8 cellular contexts compared by ENCODE assay signal in the genomic region with DNA sequence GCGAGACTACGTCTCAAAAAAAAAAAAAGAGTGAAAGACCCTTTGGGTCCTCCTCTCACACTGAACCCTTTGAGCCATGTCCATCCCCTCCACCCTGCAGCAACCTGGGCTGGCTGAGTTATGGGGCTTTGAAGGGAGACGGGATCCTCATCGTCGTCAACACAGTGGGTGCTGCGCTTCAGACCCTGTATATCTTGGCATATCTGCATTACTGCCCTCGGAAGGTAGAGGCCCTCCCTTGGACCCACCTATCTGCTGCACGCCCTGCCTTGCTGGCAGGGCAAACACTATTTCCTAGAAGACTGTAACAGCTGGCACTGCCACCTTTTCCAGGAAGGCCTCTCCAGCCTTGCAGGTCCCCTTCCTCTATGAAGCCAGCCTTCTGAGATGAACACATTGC. TPM values are rescaled to one million over a fixed set of nuclear protein-coding genes. Genes with fewer than 3 reads are reported as not detected.
DNase-seq lines count a peak whose midpoint lies in the region; ATAC-seq and TF ChIP-seq lines count a peak whose summit lies in the region.

No MANE protein-coding gene starts in this region.

- H3K4me3 Mint-ChIP-seq in activated T-cell treated with anti-CD3 and anti-CD28 coated beads, Interleukin-2, amount 50 U/mL, for 72 hours = peak overlapping the region; percentile 92

- peak overlapping the region; percentile 79 for H3K9ac ChIP-seq in iPS-15b (ENCODE audit: low read depth, low read length)

- H3K4me1 ChIP-seq in iPS-15b (ENCODE audit: control insufficient read depth, insufficient read depth, low read length) (peaks cover 3% of the 10 kb centered on the region), stomach (peaks cover 35 to 74% (median 74%) of the 10 kb centered on the region in 4 donors)

- H3K4me1 Mint-ChIP-seq in activated T-cell treated with anti-CD3 and anti-CD28 coated beads, Interleukin-2, amount 50 U/mL, for 72 hours (ENCODE audit: low read depth) = peaks cover 49% of the 10 kb centered on the region

- POLR2A ChIA-PET in GM10248 (lab: Yijun Ruan, JAX) = interaction anchor here (0.6 kb wide), 1 partner anchor 885 kb away, joined by 6 read pairs; no protein-coding TSS in a partner anchor

- H3K36me3 Mint-ChIP-seq in activated T-cell treated with anti-CD3 and anti-CD28 coated beads, Interleukin-2, amount 50 U/mL, for 72 hours (ENCODE audit: insufficient read depth in 2 of 2) = peaks cover 7 to 10% of the 10 kb centered on the region in 2 donors

- intact Hi-C loops in stomach (cut with DNase I; ENCODE audit: low total_unique reads) = no loop called here

- H3K27me3 Mint-ChIP-seq in activated T-cell treated with anti-CD3 and anti-CD28 coated beads, Interleukin-2, amount 50 U/mL, for 72 hours (ENCODE audit: low read depth) = no peaks in the 10 kb centered on the region

- H3K27me3 ChIP-seq in iPS-15b (ENCODE audit: control insufficient read depth, insufficient read depth, low read length) = peaks cover 6% of the 10 kb centered on the region
- H3K27me3 ChIP-seq in stomach = no peaks in the 10 kb centered on the region

- TF ChIP-seq EP300 in stomach (IDR thresholded peaks at IDR 0.05) = no peak

- H3K9me3 ChIP-seq in iPS-15b (ENCODE audit: control insufficient read depth, insufficient read depth, low read length) = no peaks in the 10 kb centered on the region
- no peaks in the 10 kb centered on the region for H3K9me3 ChIP-seq in stomach

- H3K9me3 Mint-ChIP-seq in activated T-cell treated with anti-CD3 and anti-CD28 coated beads, Interleukin-2, amount 50 U/mL, for 72 hours = no peaks in the 10 kb centered on the region

- peak overlapping the region; percentile 59 for H3K4me3 ChIP-seq in iPS-15b (ENCODE audit: low read depth, low read length)
- peak overlapping the region; percentile 63 to 71 (median 68) for H3K4me3 ChIP-seq in stomach

- H3K36me3 ChIP-seq in iPS-15b (ENCODE audit: control insufficient read depth, insufficient read depth, low read length) (no peaks in the 10 kb centered on the region), stomach (peaks cover 26 to 43% (median 43%) of the 10 kb centered on the region in 4 donors)

- peak overlapping the region; percentile 74 to 100 (median 98) for H3K27ac ChIP-seq in stomach

- TF ChIP-seq CTCF in stomach (IDR thresholded peaks at IDR 0.05) = no peak
- no peak for TF ChIP-seq CTCF in GM10248 (IDR thresholded peaks at IDR 0.05; ENCODE audit: control extremely low read depth, extremely low read depth, low read depth, missing control alignments)

- peak; percentile 67 for DNase-seq in activated CD8-positive, alpha-beta memory T cell treated with anti-CD3 and anti-CD28 coated beads for 24 hours
- no peak for DNase-seq in activated CD8-positive, alpha-beta memory T cell treated with anti-CD3 and anti-CD28 coated beads, Interleukin-2, amount 50 U/mL, for 4 hours
- DNase-seq in activated T-cell treated with anti-CD3 and anti-CD28 coated beads, Interleukin-2, amount 50 U/mL, for 72 hours = no peak
- DNase-seq in stomach (no peak), GM10248 (ENCODE audit: extremely low spot score) (no peak), NCI-H524 treated with DMSO at 0.1 percent for 48 hours (lab: John Stamatoyannopoulos, UW) (no peak)

- H3K27ac Mint-ChIP-seq in activated T-cell treated with anti-CD3 and anti-CD28 coated beads, Interleukin-2, amount 50 U/mL, for 72 hours = peak overlapping the region; percentile 97

- no peak for ATAC-seq in activated T-cell treated with anti-CD3 and anti-CD28 coated beads, Interleukin-2, amount 50 U/mL, for 72 hours (replicated peaks in 1 of 2)
- no peak for ATAC-seq in GM21576 (IDR thresholded peaks at IDR 0.05; ENCODE audit: unreplicated experiment)

- CTCF ChIA-PET in GM10248 (lab: Yijun Ruan, JAX) = interaction anchor here (0.9 to 5.1 kb wide), 6 partner anchors 9 to 57 kb away, joined by 3 to 27 read pairs (median 8); a partner anchor contains a TSS

- no peak for TF ChIP-seq POLR2A in stomach (IDR thresholded peaks at IDR 0.05)

- 10 to 25% (median 22%) methylated on average over 8 of the region's 8 CpGs for WGBS in stomach, 5 donors

RNA-seq across cellular contexts. Expression of a gene that starts 1.1 kb away (rescaled TPM):
- total RNA-seq in activated T-cell treated with anti-CD3 and anti-CD28 coated beads, Interleukin-2, amount 50 U/mL, for 72 hours = 10 to 100 TPM; 65.0 to 66.3 TPM
- total RNA-seq in stomach = 100 to 1,000 TPM in 1 of 5 donors, 10 to 100 TPM in 3, 1 to 10 TPM in 1; 4.5 to 114 (median 22.5) TPM
- polyA plus RNA-seq in stomach = 10 to 100 TPM; 39.7 to 48.3 (median 40.2) TPM

RNA-seq across cellular contexts. Expression of a gene that starts 3.6 kb away (rescaled TPM):
- total RNA-seq in activated T-cell treated with anti-CD3 and anti-CD28 coated beads, Interleukin-2, amount 50 U/mL, for 72 hours = 10 to 100 TPM; 49.4 to 58.9 TPM
- 10 to 100 TPM in 4 of 5 donors, not detected in 1; 13.3 to 51.3 (median 38.3) TPM for total RNA-seq in stomach
- 100 to 1,000 TPM; 192 to 301 (median 220) TPM for polyA plus RNA-seq in stomach

RNA-seq across cellular contexts. Expression of a gene that starts 9.1 kb away (rescaled TPM):
- 1 to 10 TPM in 1 of 2 donors, under 1 TPM in 1; 1.00 to 1.4 TPM for total RNA-seq in activated T-cell treated with anti-CD3 and anti-CD28 coated beads, Interleukin-2, amount 50 U/mL, for 72 hours
- total RNA-seq in stomach = 10 to 100 TPM; 12.2 to 75.3 (median 36.0) TPM
- polyA plus RNA-seq in stomach = 10 to 100 TPM; 31.3 to 65.8 (median 47.7) TPM

RNA-seq across cellular contexts. Expression of a gene that starts 36.4 kb away (rescaled TPM):
- total RNA-seq in activated T-cell treated with anti-CD3 and anti-CD28 coated beads, Interleukin-2, amount 50 U/mL, for 72 hours = 100 to 1,000 TPM; 199 to 203 TPM
- total RNA-seq in stomach = 100 to 1,000 TPM in 3 of 5 donors, 10 to 100 TPM in 2; 60.8 to 238 (median 133) TPM
- polyA plus RNA-seq in stomach = 100 to 1,000 TPM; 183 to 399 (median 242) TPM

RNA-seq across cellular contexts. Expression of a gene that starts 36.9 kb away (rescaled TPM):
- 1 to 10 TPM; 8.6 to 9.8 TPM for total RNA-seq in activated T-cell treated with anti-CD3 and anti-CD28 coated beads, Interleukin-2, amount 50 U/mL, for 72 hours
- 10 to 100 TPM in 1 of 5 donors, 1 to 10 TPM in 1, under 1 TPM in 1, not detected in 2; 0.73 to 16.9 (median 5.4) TPM for total RNA-seq in stomach
- polyA plus RNA-seq in stomach = under 1 TPM; 0.58 to 0.68 (median 0.61) TPM

Comparison
In these comparisons a context has a peak if more than half of its experiments do, and no peak if none do; other contexts are left out.
1. RNA of a gene that starts 9.1 kb away (total RNA-seq): 12.2 to 75.3 TPM in stomach; 1.00 to 1.4 TPM in activated T-cell treated with anti-CD3 and anti-CD28 coated beads, Interleukin-2, amount 50 U/mL, for 72 hours; every median in the first group is over 4 times any median in the second.